ENCODE assay signal across 8 cellular contexts in genomic region chr7:27188666-27189559, GRCh38. TPM values are rescaled to one million over a fixed set of nuclear protein-coding genes. Genes with fewer than 3 reads are reported as not detected.
DNase-seq lines count a peak whose midpoint lies in the region; ATAC-seq and TF ChIP-seq lines count a peak whose summit lies in the region.

No MANE protein-coding gene starts in this region.

- peak overlapping the region; percentile 30; the same call in 1 of the 2 replicates for H3K4me2 ChIP-seq in MM.1S (ENCODE audit: low read depth, low read length)

- POLR2A ChIA-PET in BJ (lab: Charles Lee) = interaction anchor here (1.7 kb wide), 1 partner anchor 10 kb away, joined by 5 read pairs; no protein-coding TSS in a partner anchor

- H3K36me3 Mint-ChIP-seq in naive B cell = peaks cover 0 to 8% of the 10 kb centered on the region in 2 donors

- H3F3A ChIP-seq in MM.1S (ENCODE audit: insufficient read depth, low read length) = no peaks in the 10 kb centered on the region

- intact Hi-C loops in colonic mucosa (cut with DNase I) = no loop called here

- no peaks in the 10 kb centered on the region for H3K79me2 ChIP-seq in MM.1S (ENCODE audit: low read length)

- peaks cover 0 to 28% (median 9%) of the 10 kb centered on the region in 7 donors for H3K9me3 Mint-ChIP-seq in naive B cell

- no peak overlapping the region for H2AFZ ChIP-seq in MM.1S (ENCODE audit: low read length)

- H3K9me3 ChIP-seq in MM.1S (replicated peaks; ENCODE audit: insufficient read depth, low read length) (no peaks in the 10 kb centered on the region), colonic mucosa (no peaks in the 10 kb centered on the region)

- H3K27me3 ChIP-seq in BJ (ENCODE audit: control insufficient read depth, insufficient read depth, low read length) = no peaks in the 10 kb centered on the region
- H3K27me3 ChIP-seq in MM.1S (replicated peaks; ENCODE audit: insufficient read depth, low read length) = peaks cover 96% of the 10 kb centered on the region
- H3K27me3 ChIP-seq in colonic mucosa = peaks cover 5% of the 10 kb centered on the region

- peaks cover 74 to 89% (median 76%) of the 10 kb centered on the region in 3 donors for H3K27me3 Mint-ChIP-seq in naive B cell

- H3K4me3 Mint-ChIP-seq in naive B cell = peak overlapping the region; percentile 28 to 89 (median 82)

- DNase-seq in BJ (ENCODE audit: low read depth) (no peak), MM.1S (no peak), colonic mucosa (peak; percentile 77), naive B cell (no peak), HK-2 (ENCODE audit: unreplicated experiment) (no peak)

- ATAC-seq in naive B cell (ENCODE audit: low read depth in 2 of 2) (peak; percentile 22), HG03135 (IDR thresholded peaks at IDR 0.05; ENCODE audit: unreplicated experiment) (no peak), HG02759 (IDR thresholded peaks at IDR 0.05; ENCODE audit: unreplicated experiment) (no peak), GM21528 (IDR thresholded peaks at IDR 0.05; ENCODE audit: low FRiP score, unreplicated experiment) (no peak)

- no peaks in the 10 kb centered on the region for H3K9me2 ChIP-seq in MM.1S (replicated peaks; ENCODE audit: insufficient read depth, low read length)

- H3K36me3 ChIP-seq in BJ (ENCODE audit: control insufficient read depth, insufficient read depth, low read length) (peaks cover 2% of the 10 kb centered on the region), MM.1S (replicated peaks; ENCODE audit: insufficient read depth, low read length) (no peaks in the 10 kb centered on the region), colonic mucosa (no peaks in the 10 kb centered on the region)

- no peak overlapping the region for H3K27ac ChIP-seq in MM.1S (ENCODE audit: low read length)
- H3K27ac ChIP-seq in colonic mucosa = peak overlapping the region; percentile 94

- H3K4me1 Mint-ChIP-seq in naive B cell = peaks cover 41 to 61% (median 49%) of the 10 kb centered on the region in 3 donors

- H3K9ac ChIP-seq in MM.1S (ENCODE audit: low read length) (no peak overlapping the region), colonic mucosa (ENCODE audit: low read depth in 2 of 2, low read length in 2 of 2) (peak overlapping the region; percentile 81 to 89)

- CTCF ChIA-PET in BJ (lab: Yijun Ruan, JAX) = interaction anchor here (1.6 to 12.5 kb wide), 4 partner anchors 10 to 28 kb away, joined by 3 to 187 read pairs (median 6); partner anchors contain the start of genes HOXA10 and HOXA9

- no peaks in the 10 kb centered on the region for H4K20me1 ChIP-seq in MM.1S (ENCODE audit: insufficient read depth, low read length)

- no peaks in the 10 kb centered on the region for H3K4me1 ChIP-seq in MM.1S (ENCODE audit: low read length)
- H3K4me1 ChIP-seq in colonic mucosa = peaks cover 6% of the 10 kb centered on the region

- TF ChIP-seq CTCF in BJ (IDR thresholded peaks at IDR 0.05; ENCODE audit: insufficient read depth, low read depth, low read length) (no peak), MM.1S (IDR thresholded peaks at IDR 0.05; ENCODE audit: low read length) (no peak), colonic mucosa (IDR thresholded peaks at IDR 0.05) (no peak)

- peak overlapping the region; percentile 60 for H3K4me3 ChIP-seq in BJ (ENCODE audit: low read depth, low read length)
- no peak overlapping the region for H3K4me3 ChIP-seq in MM.1S (ENCODE audit: low read length)
- H3K4me3 ChIP-seq in colonic mucosa = peak overlapping the region; percentile 29

- H3K27ac Mint-ChIP-seq in naive B cell = peak overlapping the region in 4 of 6 donors; percentile 42 to 82 (median 68)

RNA-seq across cellular contexts. Expression of gene HOXA11, which starts 3.9 kb away (rescaled TPM):
- polyA plus RNA-seq in BJ (2011; rRNA removed) = 27.7 and 34.0 TPM in 2 replicates
- polyA minus RNA-seq in BJ (2011; rRNA and poly(A)+ RNA removed) = 8.4 and 15.0 TPM in 2 replicates
- total RNA-seq in colonic mucosa = 1 to 10 TPM; 2.9 to 3.7 TPM
- polyA plus RNA-seq in naive B cell (ENCODE audit: low read depth in 6 of 6) = not detected

RNA-seq across cellular contexts. Expression of gene HOXA13, which starts 11.0 kb away (rescaled TPM):
- polyA plus RNA-seq in BJ (2011; rRNA removed) = 4.6 and 9.2 TPM in 2 replicates
- polyA minus RNA-seq in BJ (2011; rRNA and poly(A)+ RNA removed) = 4.9 and 5.7 TPM in 2 replicates
- 10 to 100 TPM; 22.7 to 33.8 TPM for total RNA-seq in colonic mucosa
- polyA plus RNA-seq in naive B cell (ENCODE audit: low read depth in 6 of 6) = not detected

RNA-seq across cellular contexts. Expression of gene HOXA10, which starts 14.8 kb away (rescaled TPM):
- polyA plus RNA-seq in BJ (2011; rRNA removed) (54.7 and 59.6 TPM in 2 replicates), naive B cell (ENCODE audit: low read depth in 6 of 6) (not detected)
- polyA minus RNA-seq in BJ (2011; rRNA and poly(A)+ RNA removed) = 32.3 and 43.4 TPM in 2 replicates
- total RNA-seq in colonic mucosa = 10 to 100 TPM; 25.4 to 26.0 TPM

RNA-seq across cellular contexts. Expression of gene HOXA9, which starts 23.6 kb away (rescaled TPM):
- 12.6 and 15.0 TPM in 2 replicates for polyA plus RNA-seq in BJ (2011; rRNA removed)
- 1.4 and 3.4 TPM in 2 replicates for polyA minus RNA-seq in BJ (2011; rRNA and poly(A)+ RNA removed)
- 10 to 100 TPM; 19.5 to 22.1 TPM for total RNA-seq in colonic mucosa
- not detected for polyA plus RNA-seq in naive B cell (ENCODE audit: low read depth in 6 of 6)

RNA-seq across cellular contexts. Expression of gene HOXA7, which starts 32.4 kb away (rescaled TPM):
- polyA plus RNA-seq in BJ (2011; rRNA removed) (3.8 and 4.4 TPM in 2 replicates), naive B cell (ENCODE audit: low read depth in 6 of 6) (not detected)
- polyA minus RNA-seq in BJ (2011; rRNA and poly(A)+ RNA removed) = 1.4 and 2.3 TPM in 2 replicates
- total RNA-seq in colonic mucosa = 10 to 100 TPM; 21.9 to 24.4 TPM

Comparison
In these comparisons a context has a peak if more than half of its experiments do, and no peak if none do; other contexts are left out.
1. ATAC-seq: peak in naive B cell (2 of 2); none in HG03135 (single experiment), HG02759 (single experiment) and GM21528 (single experiment).
2. RNA of gene HOXA11, which starts 3.9 kb away (polyA plus RNA-seq): 27.7 to 34.0 TPM in BJ; not detected in naive B cell; every median in the first group is over 10 times any median in the second.
3. RNA of gene HOXA10, which starts 14.8 kb away (polyA plus RNA-seq): 54.7 to 59.6 TPM in BJ; not detected in naive B cell; every median in the first group is over 10 times any median in the second.